1 cellular context compared by ENCODE assay signal in the genomic region with DNA sequence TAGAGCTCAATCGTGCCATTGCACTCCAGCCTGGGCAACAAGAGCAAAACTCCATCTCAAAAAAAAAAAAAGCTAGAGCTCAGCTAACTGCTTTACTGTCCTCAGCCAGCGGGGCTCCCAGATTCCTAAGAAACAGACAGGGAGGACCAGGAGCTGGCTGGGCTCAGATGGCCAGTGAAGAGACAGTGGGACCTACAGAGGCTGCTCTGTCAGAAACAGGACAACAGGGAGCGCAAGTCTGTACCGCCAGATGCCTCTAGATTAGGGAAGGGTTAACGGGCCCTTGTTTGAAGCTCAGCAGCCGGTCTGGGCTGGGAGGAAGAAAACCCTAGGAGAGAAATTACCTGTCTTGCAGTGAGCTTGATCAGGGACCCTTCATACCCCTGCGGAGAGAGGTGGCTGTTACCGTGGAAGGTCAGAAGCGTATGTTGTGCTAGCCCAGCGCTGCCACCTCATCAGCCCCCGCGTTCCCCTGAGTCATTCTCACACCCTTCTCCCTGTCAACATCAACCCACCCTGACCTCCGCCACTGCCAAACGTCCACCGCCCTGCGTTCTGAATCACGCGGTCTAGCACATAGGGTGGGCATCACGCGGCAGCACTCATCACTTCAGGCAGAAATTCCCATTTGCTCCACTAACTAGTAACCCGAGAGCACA.
TF ChIP-seq lines count a peak whose summit lies in the region.

No MANE protein-coding gene starts in this region.

TF ChIP-seq in HCT116, 20 proteins besides CTCF, POLR2A, EP300 and RAD21 (continued from another document):
- TF ChIP-seq, protein P1, sequence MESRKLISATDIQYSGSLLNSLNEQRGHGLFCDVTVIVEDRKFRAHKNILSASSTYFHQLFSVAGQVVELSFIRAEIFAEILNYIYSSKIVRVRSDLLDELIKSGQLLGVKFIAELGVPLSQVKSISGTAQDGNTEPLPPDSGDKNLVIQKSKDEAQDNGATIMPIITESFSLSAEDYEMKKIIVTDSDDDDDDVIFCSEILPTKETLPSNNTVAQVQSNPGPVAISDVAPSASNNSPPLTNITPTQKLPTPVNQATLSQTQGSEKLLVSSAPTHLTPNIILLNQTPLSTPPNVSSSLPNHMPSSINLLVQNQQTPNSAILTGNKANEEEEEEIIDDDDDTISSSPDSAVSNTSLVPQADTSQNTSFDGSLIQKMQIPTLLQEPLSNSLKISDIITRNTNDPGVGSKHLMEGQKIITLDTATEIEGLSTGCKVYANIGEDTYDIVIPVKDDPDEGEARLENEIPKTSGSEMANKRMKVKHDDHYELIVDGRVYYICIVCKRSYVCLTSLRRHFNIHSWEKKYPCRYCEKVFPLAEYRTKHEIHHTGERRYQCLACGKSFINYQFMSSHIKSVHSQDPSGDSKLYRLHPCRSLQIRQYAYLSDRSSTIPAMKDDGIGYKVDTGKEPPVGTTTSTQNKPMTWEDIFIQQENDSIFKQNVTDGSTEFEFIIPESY (IDR thresholded peaks at IDR 0.05; ENCODE audit: extremely low read depth, insufficient replicate concordance, low read length): no peak
- TF ChIP-seq, protein P2, sequence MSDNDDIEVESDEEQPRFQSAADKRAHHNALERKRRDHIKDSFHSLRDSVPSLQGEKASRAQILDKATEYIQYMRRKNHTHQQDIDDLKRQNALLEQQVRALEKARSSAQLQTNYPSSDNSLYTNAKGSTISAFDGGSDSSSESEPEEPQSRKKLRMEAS (IDR thresholded peaks at IDR 0.05): no peak
- TF ChIP-seq CEBPB (IDR thresholded peaks at IDR 0.05; ENCODE audit: low read depth) (no peak), YY1 (IDR thresholded peaks at IDR 0.05; ENCODE audit: extremely low read depth, insufficient replicate concordance, low read depth, low read length) (no peak), JUND (IDR thresholded peaks at IDR 0.05) (no peak), TCF7L2 (IDR thresholded peaks at IDR 0.05; ENCODE audit: borderline replicate concordance, extremely low read depth, insufficient read depth, insufficient read length) (no peak), SP1 (IDR thresholded peaks at IDR 0.05; ENCODE audit: low read depth) (no peak)
